Comparison of ENCODE assay signal across 13 cellular contexts in the genomic region with DNA sequence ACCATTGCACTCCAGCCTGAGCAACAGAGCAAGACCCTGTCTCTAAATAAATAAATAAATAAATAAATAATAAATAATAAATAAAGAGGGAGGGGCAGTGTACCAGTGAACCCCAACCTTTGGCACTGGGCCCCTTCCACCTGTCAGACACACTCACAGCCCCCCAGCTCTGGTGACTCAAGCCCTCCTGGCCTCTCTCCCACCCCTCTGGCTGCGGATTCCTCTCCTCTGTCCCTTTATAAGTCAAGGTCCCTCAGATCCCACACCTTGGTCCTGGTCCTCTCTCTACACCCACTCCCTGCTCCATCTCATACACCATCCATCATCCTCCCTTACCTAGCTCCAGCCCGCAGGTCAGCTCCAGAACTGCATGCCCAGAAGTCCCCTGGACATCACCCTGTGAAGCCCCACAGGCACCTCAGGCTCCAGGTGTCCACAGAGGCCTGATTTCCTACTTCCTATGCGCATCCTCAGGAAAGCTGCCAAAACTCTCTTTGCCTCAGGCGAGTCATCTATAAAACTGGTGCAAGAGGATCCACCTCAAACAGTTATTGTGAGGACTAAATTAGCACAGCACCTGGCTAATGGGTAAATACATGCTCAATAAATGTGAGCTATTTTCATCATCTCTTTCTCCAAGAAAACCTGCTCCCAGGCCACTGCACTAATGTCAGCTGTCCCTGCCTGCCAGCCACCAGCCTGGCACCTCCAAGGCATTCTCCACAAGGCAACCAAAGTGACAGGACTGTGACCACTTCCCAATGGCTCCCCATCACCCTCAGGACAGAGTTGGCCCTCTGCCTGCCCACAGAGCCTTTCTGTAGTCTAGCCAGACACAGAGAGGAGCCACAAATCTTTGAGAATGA. TPM values are rescaled to one million over a fixed set of nuclear protein-coding genes. Genes with fewer than 3 reads are reported as not detected.
A peak's percentile ranks its signal among the peaks of the same experiment; 100 is the strongest.
DNase-seq lines count a peak whose midpoint lies in the region; ATAC-seq and TF ChIP-seq lines count a peak whose summit lies in the region.
"Had no signal": no experiment of that assay in that cellular context is flagged by ENCODE, and none has a peak within 500 bp of the region (broad histone marks: within the 10 kb centered on the region; RNA-seq: fewer than 3 reads in every experiment).

No MANE protein-coding gene starts in this region.

- H4K20me1 ChIP-seq in GM23338 (replicated peaks; ENCODE audit: insufficient read depth) (no peaks in the 10 kb centered on the region), MM.1S (ENCODE audit: insufficient read depth, low read length) (no peaks in the 10 kb centered on the region)

- POLR2A ChIA-PET in activated CD8-positive, alpha-beta T cell treated with anti-CD3 and anti-CD28 coated beads for 36 hours (lab: Charles Lee), result interaction anchor here (0.8 to 1.6 kb wide), 5 partner anchors 11 to 115 kb away, joined by 3 to 5 read pairs (median 4); partner anchors contain the start of gene CKLF

- H3K36me3 ChIP-seq in GM23338 (ENCODE audit: insufficient read depth) (no peaks in the 10 kb centered on the region), MM.1S (replicated peaks; ENCODE audit: insufficient read depth, low read length) (no peaks in the 10 kb centered on the region)
- H3K36me3 ChIP-seq: spleen, upper lobe of left lung had no signal

- no peak for ATAC-seq in activated CD8-positive, alpha-beta T cell treated with anti-CD3 and anti-CD28 coated beads for 36 hours
- ATAC-seq in GM21515 (IDR thresholded peaks at IDR 0.05; ENCODE audit: unreplicated experiment) (no peak), GM23338 (no peak)

- H3K27me3 Mint-ChIP-seq in T-helper 2 cell treated with Interferon-gamma antibody and Interleukin-4, amounts not matched to agents 5 μg/mL and 100 μg/mL, for 36 hours (ENCODE audit: low read depth), result peaks cover 2% of the 10 kb centered on the region
- no peaks in the 10 kb centered on the region for H3K27me3 Mint-ChIP-seq in activated CD8-positive, alpha-beta T cell treated with anti-CD3 and anti-CD28 coated beads for 36 hours
- peaks cover 21% of the 10 kb centered on the region for H3K27me3 Mint-ChIP-seq in nephron progenitor cell (ENCODE audit: low read depth, poor library complexity)
- H3K27me3 Mint-ChIP-seq in GM23338 (ENCODE audit: insufficient read depth, low read depth, poor library complexity), result peaks cover 13% of the 10 kb centered on the region

- CTCF ChIA-PET in activated CD8-positive, alpha-beta T cell treated with anti-CD3 and anti-CD28 coated beads for 36 hours (lab: Charles Lee), result interaction anchor here (0.8 to 13.3 kb wide), 7 partner anchors 10 to 135 kb away, joined by 3 to 158 read pairs (median 4); no protein-coding TSS in a partner anchor

- no peaks in the 10 kb centered on the region for H3K79me2 ChIP-seq in GM23338 (replicated peaks; ENCODE audit: insufficient read depth)
- no peaks in the 10 kb centered on the region for H3K79me2 ChIP-seq in MM.1S (ENCODE audit: low read length)

- intact Hi-C loops in activated CD8-positive, alpha-beta T cell treated with anti-CD3 and anti-CD28 coated beads for 36 hours (cut with micrococcal nuclease), result no loop called here

- no peak overlapping the region for H3K4me3 ChIP-seq in LNCaP clone FGC (ENCODE audit: low read depth, low read length)
- no peak overlapping the region for H3K4me3 ChIP-seq in GM23338
- H3K4me3 ChIP-seq in MM.1S (ENCODE audit: low read length), result no peak overlapping the region
- H3K4me3 ChIP-seq: spleen, upper lobe of left lung had no signal

- H3K27ac Mint-ChIP-seq in T-helper 2 cell treated with Interferon-gamma antibody and Interleukin-4, amounts not matched to agents 5 μg/mL and 100 μg/mL, for 36 hours, result peak overlapping the region; percentile 16
- H3K27ac Mint-ChIP-seq in activated CD8-positive, alpha-beta T cell treated with anti-CD3 and anti-CD28 coated beads for 36 hours, result peak overlapping the region; percentile 9
- H3K27ac Mint-ChIP-seq in nephron progenitor cell, result peak overlapping the region; percentile 64
- H3K27ac Mint-ChIP-seq in GM23338, result no peak overlapping the region

- H3K4me1 ChIP-seq in GM23338 (ENCODE audit: insufficient read depth), result peaks cover 4% of the 10 kb centered on the region; the same call in 1 of the 2 replicates
- peaks cover 30% of the 10 kb centered on the region for H3K4me1 ChIP-seq in MM.1S (ENCODE audit: low read length)

- H3K9me3 ChIP-seq in MM.1S (replicated peaks; ENCODE audit: insufficient read depth, low read length), result no peaks in the 10 kb centered on the region
- H3K9me3 ChIP-seq: spleen, upper lobe of left lung had no signal

- H3K4me3 Mint-ChIP-seq in T-helper 2 cell treated with Interferon-gamma antibody and Interleukin-4, amounts not matched to agents 5 μg/mL and 100 μg/mL, for 36 hours, result no peak overlapping the region
- H3K4me3 Mint-ChIP-seq in activated CD8-positive, alpha-beta T cell treated with anti-CD3 and anti-CD28 coated beads for 36 hours, result no peak overlapping the region
- H3K4me3 Mint-ChIP-seq in nephron progenitor cell, result no peak overlapping the region
- H3K4me3 Mint-ChIP-seq in GM23338, result no peak overlapping the region

- no peak overlapping the region for H3K9ac ChIP-seq in MM.1S (ENCODE audit: low read length)

- no peaks in the 10 kb centered on the region for H3K9me3 Mint-ChIP-seq in T-helper 2 cell treated with Interferon-gamma antibody and Interleukin-4, amounts not matched to agents 5 μg/mL and 100 μg/mL, for 36 hours
- H3K9me3 Mint-ChIP-seq in activated CD8-positive, alpha-beta T cell treated with anti-CD3 and anti-CD28 coated beads for 36 hours, result no peaks in the 10 kb centered on the region
- H3K9me3 Mint-ChIP-seq in nephron progenitor cell (no peaks in the 10 kb centered on the region), GM23338 (no peaks in the 10 kb centered on the region; the same call in 2 of the 3 replicates)

- no peaks in the 10 kb centered on the region for H3K36me3 Mint-ChIP-seq in T-helper 2 cell treated with Interferon-gamma antibody and Interleukin-4, amounts not matched to agents 5 μg/mL and 100 μg/mL, for 36 hours (ENCODE audit: low read depth)
- H3K36me3 Mint-ChIP-seq in activated CD8-positive, alpha-beta T cell treated with anti-CD3 and anti-CD28 coated beads for 36 hours (ENCODE audit: low read depth), result no peaks in the 10 kb centered on the region
- no peaks in the 10 kb centered on the region for H3K36me3 Mint-ChIP-seq in nephron progenitor cell (ENCODE audit: low read depth)
- H3K36me3 Mint-ChIP-seq in GM23338 (ENCODE audit: low read depth), result no peaks in the 10 kb centered on the region

- H3K9me2 ChIP-seq in GM23338 (ENCODE audit: insufficient read depth) (0 out of 2 replicates have a peak, but pooled peaks cover 4% of the 10 kb centered on the region), MM.1S (replicated peaks; ENCODE audit: insufficient read depth, low read length) (no peaks in the 10 kb centered on the region)

- no peak overlapping the region for H2AFZ ChIP-seq in GM23338
- no peak overlapping the region for H2AFZ ChIP-seq in MM.1S (ENCODE audit: low read length)

- no peak overlapping the region for H3K4me2 ChIP-seq in GM23338
- H3K4me2 ChIP-seq in MM.1S (ENCODE audit: low read depth, low read length), result no peak overlapping the region

- no peaks in the 10 kb centered on the region for H3K27me3 ChIP-seq in GM23338 (ENCODE audit: insufficient read depth)
- H3K27me3 ChIP-seq in MM.1S (replicated peaks; ENCODE audit: insufficient read depth, low read length), result no peaks in the 10 kb centered on the region
- H3K27me3 ChIP-seq: spleen, upper lobe of left lung had no signal

- H3K4me1 Mint-ChIP-seq in T-helper 2 cell treated with Interferon-gamma antibody and Interleukin-4, amounts not matched to agents 5 μg/mL and 100 μg/mL, for 36 hours (ENCODE audit: low read depth), result peaks cover 22% of the 10 kb centered on the region
- peaks cover 23% of the 10 kb centered on the region for H3K4me1 Mint-ChIP-seq in activated CD8-positive, alpha-beta T cell treated with anti-CD3 and anti-CD28 coated beads for 36 hours (ENCODE audit: low read depth)
- H3K4me1 Mint-ChIP-seq in nephron progenitor cell (peaks cover 4% of the 10 kb centered on the region), GM23338 (peaks cover 20% of the 10 kb centered on the region)

- no peak for DNase-seq in T-helper 2 cell treated with Interferon-gamma antibody and Interleukin-4, amounts not matched to agents 5 μg/mL and 100 μg/mL, for 36 hours (ENCODE audit: low spot score)
- no peak for DNase-seq in T-helper 2 cell
- DNase-seq in LNCaP clone FGC (ENCODE audit: low read depth), result peak; percentile 88
- no peak for DNase-seq in activated CD8-positive, alpha-beta T cell treated with anti-CD3 and anti-CD28 coated beads for 36 hours
- no peak for DNase-seq in nephron progenitor cell
- no peak for DNase-seq in GM23338 (ENCODE audit: low spot score)
- DNase-seq in MM.1S, result no peak
- DNase-seq: amygdala, left colon, NCI-H82, spleen had no signal

- H3F3A ChIP-seq in GM23338 (replicated peaks; ENCODE audit: low read depth) (no peaks in the 10 kb centered on the region), MM.1S (ENCODE audit: insufficient read depth, low read length) (peaks cover 9% of the 10 kb centered on the region)

- H3K27ac ChIP-seq in GM23338 (ENCODE audit: low read depth) (no peak overlapping the region), MM.1S (ENCODE audit: low read length) (no peak overlapping the region)
- H3K27ac ChIP-seq: upper lobe of left lung had no signal

- TF ChIP-seq CTCF in LNCaP clone FGC (IDR thresholded peaks at IDR 0.05; ENCODE audit: control insufficient read depth, extremely low read depth, insufficient read depth), result no peak
- TF ChIP-seq CTCF in activated CD8-positive, alpha-beta T cell treated with anti-CD3 and anti-CD28 coated beads for 36 hours (IDR thresholded peaks at IDR 0.05), result no peak
- TF ChIP-seq CTCF in nephron progenitor cell (IDR thresholded peaks at IDR 0.05), result no peak
- TF ChIP-seq CTCF in GM23338 (conservative IDR thresholded peaks at IDR 0.05; ENCODE audit: low read depth in 2 of 2), result no peak
- no peak for TF ChIP-seq CTCF in MM.1S (IDR thresholded peaks at IDR 0.05; ENCODE audit: low read length)

TF ChIP-seq in GM23338, 12 proteins besides CTCF, POLR2A, EP300 and RAD21 (continues in another document):
- no peak for TF ChIP-seq CREB1 (CRISPR knock-in tag; IDR thresholded peaks at IDR 0.05; ENCODE audit: low read depth)
- no peak for TF ChIP-seq ZNF331 (CRISPR knock-in tag; IDR thresholded peaks at IDR 0.05; ENCODE audit: low read depth)
- no peak for TF ChIP-seq NANOG (IDR thresholded peaks at IDR 0.05; ENCODE audit: borderline replicate concordance)
- no peak for TF ChIP-seq EZH2 (IDR thresholded peaks at IDR 0.05; ENCODE audit: low read depth, unreplicated experiment)
- no peak for TF ChIP-seq POLR2AphosphoS5 (IDR thresholded peaks at IDR 0.05; ENCODE audit: low read depth)

RNA-seq across cellular contexts. Expression of gene BEAN1, which starts 46.8 kb away (rescaled TPM):
- total RNA-seq in activated CD8-positive, alpha-beta T cell treated with anti-CD3 and anti-CD28 coated beads for 36 hours, result not detected
- 0.07 TPM in 1 of 2 replicates, not detected in the other for total RNA-seq in GM23338 (2014; rRNA removed; shearing (Covaris generic))
- 0.10 TPM in 1 of 2 replicates, not detected in the other for polyA plus RNA-seq in GM23338 (2016; fragmentation: Nextera tagmentation; extraction: Ambion mirVana)
- total RNA-seq: left colon had no signal
